In genomic region chrX:94045724-94046123, GRCh38 we compare ENCODE assay signal across 27 cellular contexts.
"Had no signal": no experiment of that assay in that cellular context is flagged by ENCODE, and none has a peak within 500 bp of the region (broad histone marks: within the 10 kb centered on the region; RNA-seq: fewer than 3 reads in every experiment).

No MANE protein-coding gene starts in this region.

- ATAC-seq: activated naive CD4-positive, alpha-beta T cell treated with anti-CD3 and anti-CD28 coated beads, Interleukin-2, amount 50 U/mL, for 72 hours; activated T-cell treated with anti-CD3 and anti-CD28 coated beads, Interleukin-2, amount 50 U/mL, for 72 hours; esophagus mucosa had no signal

- DNase-seq: activated CD4-positive, alpha-beta memory T cell treated with anti-CD3 and anti-CD28 coated beads, Interleukin-2, amount 10 ng/mL, durations not matched to agents 7 days and 5 days; activated CD4-positive, alpha-beta T cell treated with anti-CD3 and anti-CD28 coated beads for 1 hour; activated CD4-positive, alpha-beta T cell treated with anti-CD3 and anti-CD28 coated beads for 4 hours; activated CD4-positive, alpha-beta T cell treated with anti-CD3 and anti-CD28 coated beads, Interleukin-2, amount 10 ng/mL, durations not matched to agents 7 days and 5 days; activated CD4-positive, alpha-beta T cell treated with anti-CD3 and anti-CD28 coated beads, Interleukin-2, amount 50 U/mL, for 4 hours; activated CD8-positive, alpha-beta memory T cell treated with anti-CD3 and anti-CD28 coated beads, Interleukin-2, amount 50 U/mL, for 48 hours; activated gamma-delta T cell; activated naive CD4-positive, alpha-beta T cell; activated naive CD4-positive, alpha-beta T cell treated with anti-CD3 and anti-CD28 coated beads, Interleukin-2, amount 10 ng/mL, durations not matched to agents 7 days and 5 days; activated naive CD8-positive, alpha-beta T cell treated with anti-CD3 and anti-CD28 coated beads, Interleukin-2, amount 10 ng/mL, durations not matched to agents 7 days and 5 days; activated T-cell treated with anti-CD3 and anti-CD28 coated beads for 4 hours; activated T-cell treated with anti-CD3 and anti-CD28 coated beads, Interleukin-2, amount 50 U/mL, for 24 hours; activated T-cell treated with anti-CD3 and anti-CD28 coated beads, Interleukin-2, amount 50 U/mL, for 72 hours; central memory CD4-positive, alpha-beta T cell; cerebellar nuclear complex; colonic mucosa; effector memory CD4-positive, alpha-beta T cell; endodermal cell; foreskin fibroblast; head of caudate nucleus; T-helper 2 cell had no signal

- H3K4me1 ChIP-seq: ascending aorta, breast epithelium, colonic mucosa had no signal

- H3K4me3 Mint-ChIP-seq: activated CD4-positive, alpha-beta memory T cell treated with anti-CD3 and anti-CD28 coated beads, Interleukin-2, amount 10 ng/mL, durations not matched to agents 7 days and 5 days; activated CD4-positive, alpha-beta T cell treated with anti-CD3 and anti-CD28 coated beads, Interleukin-2, amount 10 ng/mL, durations not matched to agents 7 days and 5 days; activated naive CD4-positive, alpha-beta T cell treated with anti-CD3 and anti-CD28 coated beads, Interleukin-2, amount 10 ng/mL, durations not matched to agents 7 days and 5 days; activated naive CD8-positive, alpha-beta T cell treated with anti-CD3 and anti-CD28 coated beads, Interleukin-2, amount 10 ng/mL, durations not matched to agents 7 days and 5 days; activated T-cell treated with anti-CD3 and anti-CD28 coated beads, Interleukin-2, amount 50 U/mL, for 24 hours; activated T-cell treated with anti-CD3 and anti-CD28 coated beads, Interleukin-2, amount 50 U/mL, for 72 hours; brain; endodermal cell had no signal

- H3K9me3 Mint-ChIP-seq: activated CD4-positive, alpha-beta T cell treated with anti-CD3 and anti-CD28 coated beads, Interleukin-2, amount 10 ng/mL, durations not matched to agents 7 days and 5 days; activated naive CD8-positive, alpha-beta T cell treated with anti-CD3 and anti-CD28 coated beads, Interleukin-2, amount 10 ng/mL, durations not matched to agents 7 days and 5 days; activated T-cell treated with anti-CD3 and anti-CD28 coated beads, Interleukin-2, amount 50 U/mL, for 24 hours; activated T-cell treated with anti-CD3 and anti-CD28 coated beads, Interleukin-2, amount 50 U/mL, for 72 hours had no signal

- H3K36me3 Mint-ChIP-seq: activated naive CD4-positive, alpha-beta T cell treated with anti-CD3 and anti-CD28 coated beads, Interleukin-2, amount 10 ng/mL, durations not matched to agents 7 days and 5 days; activated naive CD4-positive, alpha-beta T cell treated with anti-CD3 and anti-CD28 coated beads, Interleukin-2, amount 50 U/mL, for 72 hours; activated naive CD8-positive, alpha-beta T cell treated with anti-CD3 and anti-CD28 coated beads, Interleukin-2, amount 10 ng/mL, durations not matched to agents 7 days and 5 days; brain had no signal

- H3K4me1 Mint-ChIP-seq: activated CD4-positive, alpha-beta memory T cell treated with anti-CD3 and anti-CD28 coated beads, Interleukin-2, amount 10 ng/mL, durations not matched to agents 7 days and 5 days; activated CD4-positive, alpha-beta T cell treated with anti-CD3 and anti-CD28 coated beads, Interleukin-2, amount 10 ng/mL, durations not matched to agents 7 days and 5 days; activated naive CD4-positive, alpha-beta T cell treated with anti-CD3 and anti-CD28 coated beads, Interleukin-2, amount 10 ng/mL, durations not matched to agents 7 days and 5 days; activated naive CD8-positive, alpha-beta T cell treated with anti-CD3 and anti-CD28 coated beads, Interleukin-2, amount 10 ng/mL, durations not matched to agents 7 days and 5 days had no signal

- H3K36me3 ChIP-seq: ascending aorta, breast epithelium, cardiac muscle cell, colonic mucosa had no signal

- H3K27ac ChIP-seq: ascending aorta, breast epithelium, cardiac muscle cell, colonic mucosa had no signal

- H3K27ac Mint-ChIP-seq: activated CD4-positive, alpha-beta memory T cell treated with anti-CD3 and anti-CD28 coated beads, Interleukin-2, amount 10 ng/mL, durations not matched to agents 7 days and 5 days; activated CD4-positive, alpha-beta T cell treated with anti-CD3 and anti-CD28 coated beads, Interleukin-2, amount 10 ng/mL, durations not matched to agents 7 days and 5 days; activated naive CD4-positive, alpha-beta T cell treated with anti-CD3 and anti-CD28 coated beads, Interleukin-2, amount 10 ng/mL, durations not matched to agents 7 days and 5 days; activated naive CD4-positive, alpha-beta T cell treated with anti-CD3 and anti-CD28 coated beads, Interleukin-2, amount 50 U/mL, for 72 hours; activated naive CD8-positive, alpha-beta T cell treated with anti-CD3 and anti-CD28 coated beads, Interleukin-2, amount 10 ng/mL, durations not matched to agents 7 days and 5 days; activated T-cell treated with anti-CD3 and anti-CD28 coated beads, Interleukin-2, amount 50 U/mL, for 24 hours; activated T-cell treated with anti-CD3 and anti-CD28 coated beads, Interleukin-2, amount 50 U/mL, for 72 hours; brain; endodermal cell had no signal

- H3K9me3 ChIP-seq: ascending aorta, breast epithelium, colonic mucosa had no signal

- H3K27me3 Mint-ChIP-seq: activated CD4-positive, alpha-beta memory T cell treated with anti-CD3 and anti-CD28 coated beads, Interleukin-2, amount 10 ng/mL, durations not matched to agents 7 days and 5 days; activated CD4-positive, alpha-beta T cell treated with anti-CD3 and anti-CD28 coated beads, Interleukin-2, amount 10 ng/mL, durations not matched to agents 7 days and 5 days; activated naive CD4-positive, alpha-beta T cell treated with anti-CD3 and anti-CD28 coated beads, Interleukin-2, amount 10 ng/mL, durations not matched to agents 7 days and 5 days; activated naive CD8-positive, alpha-beta T cell treated with anti-CD3 and anti-CD28 coated beads, Interleukin-2, amount 10 ng/mL, durations not matched to agents 7 days and 5 days had no signal

- H3K4me3 ChIP-seq: ascending aorta, breast epithelium, cardiac muscle cell, colonic mucosa had no signal

- H3K27me3 ChIP-seq: ascending aorta, cardiac muscle cell, colonic mucosa had no signal
